1 cellular context compared by ENCODE assay signal in genomic region chr5:141483842-141484241, GRCh38.
TF ChIP-seq lines count a peak whose summit lies in the region.

No MANE protein-coding gene starts in this region.

TF ChIP-seq in SK-N-SH, 30 proteins besides CTCF, POLR2A, EP300 and RAD21 (continued from another document):
- TF ChIP-seq PBX3 (IDR thresholded peaks at IDR 0.05) (no peak), CHD2 (IDR thresholded peaks at IDR 0.05; ENCODE audit: low read length, partially characterized antibody) (no peak), TAF1 (IDR thresholded peaks at IDR 0.05; ENCODE audit: borderline replicate concordance, low read depth, low read length) (no peak), GATA2 (CRISPR knock-in tag; IDR thresholded peaks at IDR 0.05) (no peak), EZH2phosphoT487 (IDR thresholded peaks at IDR 0.05; ENCODE audit: borderline replicate concordance, low read depth) (no peak)
